Comparison of ENCODE assay signal across 8 cellular contexts in the genomic region with DNA sequence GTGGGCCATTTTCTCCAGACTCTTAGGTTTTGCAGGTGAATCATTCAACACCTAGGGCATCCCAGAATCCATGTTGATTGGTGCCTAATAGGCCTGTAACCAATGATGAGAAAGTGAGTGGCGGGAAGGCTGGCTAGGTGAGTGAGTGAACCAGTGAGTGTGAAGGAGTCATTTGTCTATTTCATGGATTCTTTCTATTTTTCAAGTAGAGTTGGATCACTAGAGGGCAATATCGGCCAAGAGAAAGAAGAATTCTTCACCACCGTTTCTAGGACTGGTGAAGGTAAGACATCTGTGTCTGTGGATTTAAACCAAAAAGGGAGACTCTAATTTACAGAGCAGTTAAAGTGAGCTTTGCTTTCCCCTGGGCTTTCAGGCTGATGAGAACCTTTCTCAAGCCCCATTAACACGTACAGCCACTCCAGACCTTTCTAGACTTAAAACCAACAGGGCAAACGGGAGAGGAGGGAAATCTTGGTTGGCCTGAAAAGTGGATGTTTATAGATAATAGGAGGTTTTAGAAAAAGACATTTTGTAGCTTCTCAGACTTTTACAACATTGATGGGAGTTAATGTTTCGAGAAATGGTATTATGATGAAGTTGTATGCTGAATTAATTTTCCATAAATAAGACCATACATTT.
DNase-seq lines count a peak whose midpoint lies in the region; ATAC-seq, FAIRE-seq and TF ChIP-seq lines count a peak whose summit lies in the region.

No MANE protein-coding gene starts in this region.

- no peaks in the 10 kb centered on the region for H3K36me3 Mint-ChIP-seq in activated T-cell treated with anti-CD3 and anti-CD28 coated beads, Interleukin-2, amount 50 U/mL, for 4 hours (ENCODE audit: insufficient read depth)
- no peaks in the 10 kb centered on the region for H3K36me3 Mint-ChIP-seq in activated T-cell treated with anti-CD3 and anti-CD28 coated beads, Interleukin-2, amount 50 U/mL, for 24 hours (ENCODE audit: low read depth)

- DNase-seq in activated T-cell treated with anti-CD3 and anti-CD28 coated beads, Interleukin-2, amount 50 U/mL, for 4 hours: no peak
- DNase-seq in activated T-cell treated with anti-CD3 and anti-CD28 coated beads, Interleukin-2, amount 50 U/mL, for 24 hours: no peak
- peak; percentile 56 for DNase-seq in HPDE6-E6E7 (ENCODE audit: extremely low spot score)
- peak; percentile 48 for DNase-seq in RCC 7860 (ENCODE audit: low spot score)
- peak; percentile 54 to 72 for DNase-seq in fibroblast of lung (ENCODE audit: low read depth in 2 of 2)
- peak; percentile 45 for DNase-seq in putamen (ENCODE audit: low spot score)
- DNase-seq in aorta: no peak

- H4K20me1 ChIP-seq in fibroblast of lung (ENCODE audit: control insufficient read depth, extremely low read depth, insufficient read depth, low read length): no peaks in the 10 kb centered on the region

- no peaks in the 10 kb centered on the region for H3K9me3 Mint-ChIP-seq in activated T-cell treated with anti-CD3 and anti-CD28 coated beads, Interleukin-2, amount 50 U/mL, for 4 hours
- H3K9me3 Mint-ChIP-seq in activated T-cell treated with anti-CD3 and anti-CD28 coated beads, Interleukin-2, amount 50 U/mL, for 24 hours: no peaks in the 10 kb centered on the region

- no peak overlapping the region for H3K9ac ChIP-seq in fibroblast of lung (ENCODE audit: insufficient read depth, low read length)

- no peaks in the 10 kb centered on the region for H3K79me2 ChIP-seq in fibroblast of lung (ENCODE audit: control insufficient read depth, insufficient read depth, low read length)

- H2AFZ ChIP-seq in fibroblast of lung (ENCODE audit: low read length): no peak overlapping the region

- peak; percentile 55 to 69 for ATAC-seq in activated T-cell treated with anti-CD3 and anti-CD28 coated beads, Interleukin-2, amount 50 U/mL, for 4 hours
- ATAC-seq in aorta (ENCODE audit: low FRiP score) (no peak), HG03439 (IDR thresholded peaks at IDR 0.05; ENCODE audit: unreplicated experiment) (no peak)

- H3K4me1 ChIP-seq in fibroblast of lung (ENCODE audit: control insufficient read depth, extremely low read depth, insufficient read depth, low read length): no peaks in the 10 kb centered on the region
- H3K4me1 ChIP-seq in aorta (ENCODE audit: control insufficient read depth in 1 of 2, insufficient read depth in 2 of 2, low read length in 2 of 2): no peaks in the 10 kb centered on the region

- H3K4me3 ChIP-seq in fibroblast of lung (replicated peaks in 1 of 4; ENCODE audit: control extremely low read depth in 1 of 4, insufficient read depth in 1 of 4, low read depth in 3 of 4, low read length in 4 of 4) (no peak overlapping the region), aorta (ENCODE audit: low read length in 2 of 2) (no peak overlapping the region)

- intact Hi-C loops in aorta (cut with DNase I): loop anchor here (1.0 to 5.0 kb wide), 5 partner anchors 73 to 543 kb away; partner anchors contain the start of gene ADRA1B (in 1 of the 2)

- peaks cover 2% of the 10 kb centered on the region for H3K4me1 Mint-ChIP-seq in activated T-cell treated with anti-CD3 and anti-CD28 coated beads, Interleukin-2, amount 50 U/mL, for 4 hours (ENCODE audit: low read depth)
- peaks cover 4% of the 10 kb centered on the region for H3K4me1 Mint-ChIP-seq in activated T-cell treated with anti-CD3 and anti-CD28 coated beads, Interleukin-2, amount 50 U/mL, for 24 hours (ENCODE audit: low read depth)

- H3K27me3 Mint-ChIP-seq in activated T-cell treated with anti-CD3 and anti-CD28 coated beads, Interleukin-2, amount 50 U/mL, for 4 hours (ENCODE audit: low read depth): no peaks in the 10 kb centered on the region
- no peaks in the 10 kb centered on the region for H3K27me3 Mint-ChIP-seq in activated T-cell treated with anti-CD3 and anti-CD28 coated beads, Interleukin-2, amount 50 U/mL, for 24 hours

- H3K36me3 ChIP-seq in fibroblast of lung (ENCODE audit: control insufficient read depth, insufficient read depth, low read length) (no peaks in the 10 kb centered on the region), aorta (ENCODE audit: control insufficient read depth in 1 of 2, insufficient read depth in 2 of 2, low read length in 1 of 2) (no peaks in the 10 kb centered on the region)

- H3K9me3 ChIP-seq in fibroblast of lung (ENCODE audit: control insufficient read depth, insufficient read depth, low read depth, low read length): no peaks in the 10 kb centered on the region
- H3K9me3 ChIP-seq in aorta (ENCODE audit: control insufficient read depth, low read length): no peaks in the 10 kb centered on the region

- peak; percentile 22 for FAIRE-seq in RCC 7860 (lab: Jason Lieb, UNC)

- no peak overlapping the region for H3K4me2 ChIP-seq in fibroblast of lung (ENCODE audit: extremely low read depth, insufficient read depth, low read length)

- H3K27ac Mint-ChIP-seq in activated T-cell treated with anti-CD3 and anti-CD28 coated beads, Interleukin-2, amount 50 U/mL, for 24 hours: no peak overlapping the region

- H3K27ac ChIP-seq in fibroblast of lung (ENCODE audit: insufficient read depth, low read length) (no peak overlapping the region), aorta (ENCODE audit: low read depth in 1 of 2, low read length in 2 of 2) (no peak overlapping the region)

- H3K27me3 ChIP-seq in fibroblast of lung (ENCODE audit: control insufficient read depth, insufficient read depth, low read length) (no peaks in the 10 kb centered on the region), aorta (ENCODE audit: control insufficient read depth in 1 of 2, insufficient read depth in 2 of 2, low read length in 1 of 2) (no peaks in the 10 kb centered on the region)

- no peak overlapping the region for H3K4me3 Mint-ChIP-seq in activated T-cell treated with anti-CD3 and anti-CD28 coated beads, Interleukin-2, amount 50 U/mL, for 4 hours
- no peak overlapping the region for H3K4me3 Mint-ChIP-seq in activated T-cell treated with anti-CD3 and anti-CD28 coated beads, Interleukin-2, amount 50 U/mL, for 24 hours

- TF ChIP-seq CTCF in fibroblast of lung (conservative IDR thresholded peaks at IDR 0.05 in 1 of 2, IDR thresholded peaks at IDR 0.05 in 1 of 2; ENCODE audit: low read depth in 1 of 2, low read length in 2 of 2): peak; percentile 46 to 51

- 37 to 38% methylated on average over 6 of the region's 6 CpGs for WGBS in aorta, 2 donors

Comparison
In these comparisons a context has a peak if more than half of its experiments do, and no peak if none do; other contexts are left out.
1. ATAC-seq: peak in activated T-cell treated with anti-CD3 and anti-CD28 coated beads, Interleukin-2, amount 50 U/mL, for 4 hours (2 of 2); none in aorta (single experiment) and HG03439 (single experiment).
2. DNase-seq: peak in HPDE6-E6E7 (single experiment), RCC 7860 (single experiment), fibroblast of lung (2 of 2) and putamen (single experiment); none in activated T-cell treated with anti-CD3 and anti-CD28 coated beads, Interleukin-2, amount 50 U/mL, for 4 hours (single experiment), activated T-cell treated with anti-CD3 and anti-CD28 coated beads, Interleukin-2, amount 50 U/mL, for 24 hours (single experiment) and aorta (0 of 2).